1 cellular context compared by ENCODE assay signal in the genomic region with DNA sequence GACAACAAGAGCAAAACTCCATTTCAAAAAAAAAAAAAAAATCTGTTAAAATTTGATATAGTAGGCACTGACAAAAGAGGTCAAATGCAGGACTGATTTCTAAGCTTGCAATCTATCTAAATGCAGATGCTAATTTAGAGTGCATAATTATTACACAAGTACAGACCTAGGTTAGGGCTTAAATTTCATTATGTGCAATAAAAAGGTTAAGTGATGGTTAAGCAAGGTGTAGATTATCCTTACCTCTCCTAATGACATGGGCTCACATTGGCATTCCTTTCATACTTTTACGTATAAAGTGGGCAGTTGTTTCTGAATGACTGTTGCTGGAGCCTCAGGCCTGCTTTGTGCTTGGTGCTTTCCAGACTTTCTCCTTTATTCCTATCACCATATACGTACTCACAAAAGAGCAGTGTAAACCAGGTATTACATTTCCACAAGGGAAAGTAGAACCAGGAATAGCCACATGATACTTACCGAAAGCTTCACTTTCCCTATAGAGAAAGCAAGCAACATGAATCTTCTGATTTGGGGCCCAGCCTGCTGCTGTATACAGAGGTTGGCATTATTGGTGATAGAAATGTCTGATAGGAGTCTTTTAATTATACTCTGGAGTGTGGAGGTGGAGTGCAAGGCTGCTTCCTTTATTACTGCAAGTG.
TF ChIP-seq lines count a peak whose summit lies in the region.

No MANE protein-coding gene starts in this region.

TF ChIP-seq in A549, 52 proteins besides CTCF, POLR2A, EP300 and RAD21 (continued from another document):
- TF ChIP-seq, protein P1, sequence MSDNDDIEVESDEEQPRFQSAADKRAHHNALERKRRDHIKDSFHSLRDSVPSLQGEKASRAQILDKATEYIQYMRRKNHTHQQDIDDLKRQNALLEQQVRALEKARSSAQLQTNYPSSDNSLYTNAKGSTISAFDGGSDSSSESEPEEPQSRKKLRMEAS (IDR thresholded peaks at IDR 0.05): no peak
- TF ChIP-seq ZC3H11A (IDR thresholded peaks at IDR 0.05): no peak
- TF ChIP-seq RARB (CRISPR knock-in tag; IDR thresholded peaks at IDR 0.05): no peak
- TF ChIP-seq FOXS1 (CRISPR knock-in tag; IDR thresholded peaks at IDR 0.05): no peak
- TF ChIP-seq, protein P2, sequence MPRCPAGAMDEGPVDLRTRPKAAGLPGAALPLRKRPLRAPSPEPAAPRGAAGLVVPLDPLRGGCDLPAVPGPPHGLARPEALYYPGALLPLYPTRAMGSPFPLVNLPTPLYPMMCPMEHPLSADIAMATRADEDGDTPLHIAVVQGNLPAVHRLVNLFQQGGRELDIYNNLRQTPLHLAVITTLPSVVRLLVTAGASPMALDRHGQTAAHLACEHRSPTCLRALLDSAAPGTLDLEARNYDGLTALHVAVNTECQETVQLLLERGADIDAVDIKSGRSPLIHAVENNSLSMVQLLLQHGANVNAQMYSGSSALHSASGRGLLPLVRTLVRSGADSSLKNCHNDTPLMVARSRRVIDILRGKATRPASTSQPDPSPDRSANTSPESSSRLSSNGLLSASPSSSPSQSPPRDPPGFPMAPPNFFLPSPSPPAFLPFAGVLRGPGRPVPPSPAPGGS (IDR thresholded peaks at IDR 0.05): no peak
- TF ChIP-seq HEYL (CRISPR knock-in tag; IDR thresholded peaks at IDR 0.05): no peak
- TF ChIP-seq CBX2 (IDR thresholded peaks at IDR 0.05; ENCODE audit: borderline replicate concordance, low read depth): no peak
- no peak for TF ChIP-seq HOXB5 (CRISPR knock-in tag; IDR thresholded peaks at IDR 0.05)
- TF ChIP-seq, protein P3, sequence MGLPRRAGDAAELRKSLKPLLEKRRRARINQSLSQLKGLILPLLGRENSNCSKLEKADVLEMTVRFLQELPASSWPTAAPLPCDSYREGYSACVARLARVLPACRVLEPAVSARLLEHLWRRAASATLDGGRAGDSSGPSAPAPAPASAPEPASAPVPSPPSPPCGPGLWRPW (IDR thresholded peaks at IDR 0.05): no peak
- no peak for TF ChIP-seq JUNB (IDR thresholded peaks at IDR 0.05)
- TF ChIP-seq, protein P4, sequence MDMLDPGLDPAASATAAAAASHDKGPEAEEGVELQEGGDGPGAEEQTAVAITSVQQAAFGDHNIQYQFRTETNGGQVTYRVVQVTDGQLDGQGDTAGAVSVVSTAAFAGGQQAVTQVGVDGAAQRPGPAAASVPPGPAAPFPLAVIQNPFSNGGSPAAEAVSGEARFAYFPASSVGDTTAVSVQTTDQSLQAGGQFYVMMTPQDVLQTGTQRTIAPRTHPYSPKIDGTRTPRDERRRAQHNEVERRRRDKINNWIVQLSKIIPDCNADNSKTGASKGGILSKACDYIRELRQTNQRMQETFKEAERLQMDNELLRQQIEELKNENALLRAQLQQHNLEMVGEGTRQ (IDR thresholded peaks at IDR 0.05): no peak
